In genomic region chr22:46851311-46851710, GRCh38 we compare ENCODE assay signal across 15 cellular contexts.
DNase-seq lines count a peak whose midpoint lies in the region; ATAC-seq and TF ChIP-seq lines count a peak whose summit lies in the region.
"Had no signal": no experiment of that assay in that cellular context is flagged by ENCODE, and none has a peak within 500 bp of the region (broad histone marks: within the 10 kb centered on the region; RNA-seq: fewer than 3 reads in every experiment).

No MANE protein-coding gene starts in this region.

- peaks cover 8% of the 10 kb centered on the region for H3K36me3 Mint-ChIP-seq in activated CD8-positive, alpha-beta memory T cell treated with anti-CD3 and anti-CD28 coated beads, Interleukin-2, amount 10 ng/mL, durations not matched to agents 7 days and 5 days
- H3K36me3 Mint-ChIP-seq in HFFc6 (ENCODE audit: low read depth): peaks cover 7% of the 10 kb centered on the region; the same call in 1 of the 2 replicates

- no peak overlapping the region for H3K14ac ChIP-seq in trophoblast cell (ENCODE audit: low read length)

- H2BK120ac ChIP-seq in trophoblast cell (ENCODE audit: insufficient read depth, low read length, poor library complexity): no peak overlapping the region

- peak overlapping the region; percentile 25 for H3K4ac ChIP-seq in trophoblast cell (ENCODE audit: low read depth, low read length)

- H2AK5ac ChIP-seq in trophoblast cell (ENCODE audit: low read length): no peak overlapping the region

- H3K27ac Mint-ChIP-seq in activated CD8-positive, alpha-beta memory T cell treated with anti-CD3 and anti-CD28 coated beads, Interleukin-2, amount 10 ng/mL, durations not matched to agents 7 days and 5 days: no peak overlapping the region
- no peak overlapping the region for H3K27ac Mint-ChIP-seq in HFFc6

- no peaks in the 10 kb centered on the region for H3K79me2 ChIP-seq in trophoblast cell (ENCODE audit: control insufficient read depth, insufficient read depth, low read length, poor library complexity)

- no peak overlapping the region for H3K4me3 Mint-ChIP-seq in activated CD8-positive, alpha-beta memory T cell treated with anti-CD3 and anti-CD28 coated beads, Interleukin-2, amount 10 ng/mL, durations not matched to agents 7 days and 5 days
- H3K4me3 Mint-ChIP-seq in HFFc6: no peak overlapping the region
- H3K4me3 Mint-ChIP-seq: CD4-positive, CD25-positive, alpha-beta regulatory T cell had no signal

- no peaks in the 10 kb centered on the region for H3K27me3 ChIP-seq in lung (ENCODE audit: control insufficient read depth, insufficient read depth)
- no peaks in the 10 kb centered on the region for H3K27me3 ChIP-seq in trophoblast cell (ENCODE audit: insufficient read depth, low read length)
- H3K27me3 ChIP-seq in brain microvascular endothelial cell (replicated peaks): no peaks in the 10 kb centered on the region
- H3K27me3 ChIP-seq: BLaER1 treated with 17β-estradiol and CSF1 and Interleukin-3, amounts not matched to agents 10 nM and 100 nM had no signal

- H2BK12ac ChIP-seq in trophoblast cell (ENCODE audit: low read length): no peak overlapping the region

- no peaks in the 10 kb centered on the region for H3K79me1 ChIP-seq in trophoblast cell (ENCODE audit: low read length)

- ATAC-seq in activated CD8-positive, alpha-beta memory T cell treated with anti-CD3 and anti-CD28 coated beads, Interleukin-2, amount 10 ng/mL, durations not matched to agents 7 days and 5 days: no peak
- ATAC-seq in lung (ENCODE audit: insufficient read depth, low FRiP score) (no peak), GM21786 (IDR thresholded peaks at IDR 0.05; ENCODE audit: unreplicated experiment) (no peak)
- ATAC-seq: HepG2 had no signal

- in situ Hi-C loops in brain microvascular endothelial cell (cut with HindIII; ENCODE audit: low pct_ligation_motif_present, low sequenced_read_pairs): no loop called here

- H3K4me3 ChIP-seq in lung (no peak overlapping the region), trophoblast cell (ENCODE audit: low read depth, low read length) (no peak overlapping the region), brain microvascular endothelial cell (ENCODE audit: low read depth, low read length) (no peak overlapping the region)
- H3K4me3 ChIP-seq: BLaER1 treated with 17β-estradiol and CSF1 and Interleukin-3, amounts not matched to agents 10 nM and 100 nM had no signal

- H3K9me3 ChIP-seq in lung (ENCODE audit: control insufficient read depth in 2 of 2, insufficient read depth in 1 of 2, low read length in 1 of 2): no peaks in the 10 kb centered on the region
- no peaks in the 10 kb centered on the region for H3K9me3 ChIP-seq in trophoblast cell (ENCODE audit: insufficient read depth, low read depth, low read length)
- H3K9me3 ChIP-seq: BLaER1 treated with 17β-estradiol and CSF1 and Interleukin-3, amounts not matched to agents 10 nM and 100 nM had no signal

- peaks cover 10% of the 10 kb centered on the region for H3K4me1 Mint-ChIP-seq in activated CD8-positive, alpha-beta memory T cell treated with anti-CD3 and anti-CD28 coated beads, Interleukin-2, amount 10 ng/mL, durations not matched to agents 7 days and 5 days
- H3K4me1 Mint-ChIP-seq in HFFc6 (ENCODE audit: low read depth): peaks cover 31% of the 10 kb centered on the region

- H4K8ac ChIP-seq in trophoblast cell (ENCODE audit: low read depth, low read length): no peak overlapping the region

- no peak overlapping the region for H3K23ac ChIP-seq in trophoblast cell (ENCODE audit: low read length)

- 93 to 98% methylated on average over 9 of the region's 9 CpGs for WGBS in lung, 2 donors
- no CpG with 5 or more reads among the region's 9 CpGs for WGBS in trophoblast cell (ENCODE audit: extremely low coverage, insufficient coverage, insufficient read length)

- H3K4me1 ChIP-seq in lung (ENCODE audit: control insufficient read depth in 2 of 2, insufficient read depth in 2 of 2, low read length in 2 of 2) (peaks cover 0 to 12% of the 10 kb centered on the region in 2 donors), trophoblast cell (ENCODE audit: control insufficient read depth in 1 of 2, insufficient read depth in 2 of 2, low read length in 2 of 2) (peaks cover 5 to 10% of the 10 kb centered on the region in 2 experiments)

- H3K18ac ChIP-seq in trophoblast cell (ENCODE audit: low read length): no peak overlapping the region

- TF ChIP-seq CTCF in lung (IDR thresholded peaks at IDR 0.05; ENCODE audit: control extremely low read depth, extremely low read depth): no peak
- TF ChIP-seq CTCF in HFFc6 (IDR thresholded peaks at IDR 0.05): no peak
- no peak for TF ChIP-seq CTCF in brain microvascular endothelial cell (IDR thresholded peaks at IDR 0.05; ENCODE audit: low read depth, low read length, missing control alignments)

- CTCF ChIA-PET in activated CD8-positive, alpha-beta memory T cell treated with anti-CD3 and anti-CD28 coated beads, Interleukin-2, amount 10 ng/mL, durations not matched to agents 7 days and 5 days (lab: Charles Lee): no interaction called here

- peak; percentile 34 for DNase-seq in activated CD8-positive, alpha-beta memory T cell treated with anti-CD3 and anti-CD28 coated beads, Interleukin-2, amount 10 ng/mL, durations not matched to agents 7 days and 5 days
- DNase-seq in activated CD8-positive, alpha-beta memory T cell treated with anti-CD3 and anti-CD28 coated beads for 24 hours: no peak
- DNase-seq in lung (ENCODE audit: low spot score): peak; percentile 21
- DNase-seq in trophoblast cell: peak; percentile 11 to 55
- DNase-seq in HFFc6: no peak
- no peak for DNase-seq in brain microvascular endothelial cell
- DNase-seq: AML-193; CD4-positive, CD25-positive, alpha-beta regulatory T cell; DMS53; GF-D8; HCEC 1CT had no signal

- no peaks in the 10 kb centered on the region for H3K27me3 Mint-ChIP-seq in activated CD8-positive, alpha-beta memory T cell treated with anti-CD3 and anti-CD28 coated beads, Interleukin-2, amount 10 ng/mL, durations not matched to agents 7 days and 5 days
- no peaks in the 10 kb centered on the region for H3K27me3 Mint-ChIP-seq in HFFc6 (ENCODE audit: insufficient read depth)
- H3K27me3 Mint-ChIP-seq: CD4-positive, CD25-positive, alpha-beta regulatory T cell had no signal

- no peak overlapping the region for H2BK5ac ChIP-seq in trophoblast cell (ENCODE audit: low read depth, low read length, poor library complexity)

- H3K36me3 ChIP-seq in lung (ENCODE audit: control insufficient read depth in 2 of 2, insufficient read depth in 2 of 2, low read length in 2 of 2) (no peaks in the 10 kb centered on the region), trophoblast cell (ENCODE audit: control insufficient read depth in 1 of 2, insufficient read depth in 2 of 2, low read length in 2 of 2) (no peaks in the 10 kb centered on the region), brain microvascular endothelial cell (replicated peaks) (no peaks in the 10 kb centered on the region)

- H4K12ac ChIP-seq in trophoblast cell (ENCODE audit: low read depth, low read length): no peak overlapping the region

- H2AFZ ChIP-seq in trophoblast cell (ENCODE audit: insufficient read depth, low read length, poor library complexity): no peak overlapping the region

- H3K4me2 ChIP-seq in trophoblast cell (ENCODE audit: low read length): no peak overlapping the region
- H3K4me2 ChIP-seq: BLaER1 treated with 17β-estradiol and CSF1 and Interleukin-3, amounts not matched to agents 10 nM and 100 nM had no signal

- no peak overlapping the region for H3K9ac ChIP-seq in trophoblast cell (ENCODE audit: low read length)
- H3K9ac ChIP-seq: BLaER1 treated with 17β-estradiol and CSF1 and Interleukin-3, amounts not matched to agents 10 nM and 100 nM had no signal

- H3K27ac ChIP-seq in lung (ENCODE audit: low read depth in 1 of 2, low read length in 1 of 2) (no peak overlapping the region), trophoblast cell (ENCODE audit: low read depth, low read length) (no peak overlapping the region), brain microvascular endothelial cell (no peak overlapping the region)
- H3K27ac ChIP-seq: 22Rv1; BLaER1 treated with 17β-estradiol and CSF1 and Interleukin-3, amounts not matched to agents 10 nM and 100 nM had no signal

- no peaks in the 10 kb centered on the region for H3K9me3 Mint-ChIP-seq in activated CD8-positive, alpha-beta memory T cell treated with anti-CD3 and anti-CD28 coated beads, Interleukin-2, amount 10 ng/mL, durations not matched to agents 7 days and 5 days (ENCODE audit: low read depth)
- H3K9me3 Mint-ChIP-seq in HFFc6: no peaks in the 10 kb centered on the region
- H3K9me3 Mint-ChIP-seq: CD4-positive, CD25-positive, alpha-beta regulatory T cell had no signal

- H4K91ac ChIP-seq in trophoblast cell (ENCODE audit: low read depth, low read length): no peak overlapping the region

Comparison
In these comparisons a context has a peak if more than half of its experiments do, and no peak if none do; other contexts are left out.
1. DNase-seq: peak in activated CD8-positive, alpha-beta memory T cell treated with anti-CD3 and anti-CD28 coated beads, Interleukin-2, amount 10 ng/mL, durations not matched to agents 7 days and 5 days (single experiment), lung (single experiment) and trophoblast cell (2 of 2); none in activated CD8-positive, alpha-beta memory T cell treated with anti-CD3 and anti-CD28 coated beads for 24 hours (single experiment), HFFc6 (single experiment) and brain microvascular endothelial cell (single experiment).